Comparison of ENCODE assay signal across 13 cellular contexts in genomic region chr10:124138195-124138882, GRCh38. TPM values are rescaled to one million over a fixed set of nuclear protein-coding genes. Genes with fewer than 3 reads are reported as not detected.
DNase-seq lines count a peak whose midpoint lies in the region; ATAC-seq and TF ChIP-seq lines count a peak whose summit lies in the region.
"Had no signal": no experiment of that assay in that cellular context is flagged by ENCODE, and none has a peak within 500 bp of the region (broad histone marks: within the 10 kb centered on the region; RNA-seq: fewer than 3 reads in every experiment).

No MANE protein-coding gene starts in this region.

- CTCF ChIA-PET in naive thymus-derived CD4-positive, alpha-beta T cell (lab: Charles Lee) = no interaction called here

- 67 to 76% (median 73%) methylated on average over 3 of the region's 3 CpGs for WGBS in adrenal gland, 4 donors
- 73% methylated on average over 3 of the region's 3 CpGs for WGBS in suprapubic skin

- no peaks in the 10 kb centered on the region for H3K9me3 Mint-ChIP-seq in activated naive CD4-positive, alpha-beta T cell treated with anti-CD3 and anti-CD28 coated beads, Interleukin-2, amount 50 U/mL, for 72 hours
- no peaks in the 10 kb centered on the region for H3K9me3 Mint-ChIP-seq in activated CD4-positive, alpha-beta T cell treated with anti-CD3 and anti-CD28 coated beads, Interleukin-2, amount 10 ng/mL, durations not matched to agents 24 days and 14 days
- H3K9me3 Mint-ChIP-seq in naive thymus-derived CD4-positive, alpha-beta T cell = peaks cover 0 to 12% (median 0%) of the 10 kb centered on the region in 11 donors

- no peaks in the 10 kb centered on the region for H3K4me1 ChIP-seq in adrenal gland (replicated peaks in 1 of 2)
- no peaks in the 10 kb centered on the region for H3K4me1 ChIP-seq in suprapubic skin
- no peaks in the 10 kb centered on the region for H3K4me1 ChIP-seq in naive thymus-derived CD4-positive, alpha-beta T cell (ENCODE audit: control insufficient read depth in 2 of 2, insufficient read depth in 2 of 2, low read length in 2 of 2)

- H3K36me3 Mint-ChIP-seq in activated naive CD4-positive, alpha-beta T cell treated with anti-CD3 and anti-CD28 coated beads, Interleukin-2, amount 50 U/mL, for 72 hours = no peaks in the 10 kb centered on the region
- H3K36me3 Mint-ChIP-seq in activated CD4-positive, alpha-beta T cell treated with anti-CD3 and anti-CD28 coated beads, Interleukin-2, amount 10 ng/mL, durations not matched to agents 24 days and 14 days (ENCODE audit: low read depth) = no peaks in the 10 kb centered on the region
- no peaks in the 10 kb centered on the region for H3K36me3 Mint-ChIP-seq in naive thymus-derived CD4-positive, alpha-beta T cell

- no peak for TF ChIP-seq CTCF in adrenal gland (IDR thresholded peaks at IDR 0.05)
- TF ChIP-seq CTCF in fibroblast of mammary gland (conservative IDR thresholded peaks at IDR 0.05; ENCODE audit: control insufficient read depth, insufficient read depth, low read depth, low read length) = no peak
- no peak for TF ChIP-seq CTCF in suprapubic skin (IDR thresholded peaks at IDR 0.05)

- no peaks in the 10 kb centered on the region for H3K9me3 ChIP-seq in adrenal gland (replicated peaks in 1 of 3)
- no peaks in the 10 kb centered on the region for H3K9me3 ChIP-seq in suprapubic skin
- H3K9me3 ChIP-seq in naive thymus-derived CD4-positive, alpha-beta T cell (ENCODE audit: control insufficient read depth in 2 of 3, low read length in 3 of 3) = no peaks in the 10 kb centered on the region

- intact Hi-C loops in adrenal gland (cut with DNase I) = no loop called here
- intact Hi-C loops in activated CD4-positive, alpha-beta T cell treated with anti-CD3 and anti-CD28 coated beads, Interleukin-2, amount 10 ng/mL, durations not matched to agents 24 days and 14 days (cut with micrococcal nuclease) = no loop called here
- intact Hi-C loops in naive thymus-derived CD4-positive, alpha-beta T cell (cut with micrococcal nuclease) = no loop called here

- H3K4me3 ChIP-seq in adrenal gland (no peak overlapping the region), fibroblast of mammary gland (ENCODE audit: control insufficient read depth, low read depth, low read length) (no peak overlapping the region), suprapubic skin (no peak overlapping the region)
- H3K4me3 ChIP-seq in naive thymus-derived CD4-positive, alpha-beta T cell (ENCODE audit: low read length) = no peak overlapping the region
- H3K4me3 ChIP-seq: PC-9 had no signal

- no peak overlapping the region for H3K4me3 Mint-ChIP-seq in activated CD4-positive, alpha-beta T cell treated with anti-CD3 and anti-CD28 coated beads, Interleukin-2, amount 10 ng/mL, durations not matched to agents 24 days and 14 days
- H3K4me3 Mint-ChIP-seq in naive thymus-derived CD4-positive, alpha-beta T cell = no peak overlapping the region
- H3K4me3 Mint-ChIP-seq: activated CD4-positive, alpha-beta T cell treated with anti-CD3 and anti-CD28 coated beads for 36 hours; endodermal cell had no signal

- peaks cover 14% of the 10 kb centered on the region for H3K27me3 Mint-ChIP-seq in activated CD4-positive, alpha-beta T cell treated with anti-CD3 and anti-CD28 coated beads, Interleukin-2, amount 10 ng/mL, durations not matched to agents 24 days and 14 days
- H3K27me3 Mint-ChIP-seq in naive thymus-derived CD4-positive, alpha-beta T cell = peaks cover 3 to 20% (median 7%) of the 10 kb centered on the region in 5 donors

- H3K27ac ChIP-seq in adrenal gland (peak overlapping the region in 3 of 5 donors; percentile 22 to 71 (median 30)), suprapubic skin (no peak overlapping the region)
- H3K27ac ChIP-seq in naive thymus-derived CD4-positive, alpha-beta T cell (ENCODE audit: low read depth, low read length) = no peak overlapping the region
- H3K27ac ChIP-seq: PC-9 had no signal

- ATAC-seq in activated naive CD4-positive, alpha-beta T cell treated with anti-CD3 and anti-CD28 coated beads, Interleukin-2, amount 50 U/mL, for 72 hours = no peak
- no peak for ATAC-seq in naive thymus-derived CD4-positive, alpha-beta T cell
- ATAC-seq: activated CD4-positive, alpha-beta T cell treated with anti-CD3 and anti-CD28 coated beads for 36 hours had no signal

- peak; percentile 35 for TF ChIP-seq EP300 in suprapubic skin (IDR thresholded peaks at IDR 0.05)

- no peak overlapping the region for H3K27ac Mint-ChIP-seq in activated naive CD4-positive, alpha-beta T cell treated with anti-CD3 and anti-CD28 coated beads, Interleukin-2, amount 50 U/mL, for 72 hours
- no peak overlapping the region for H3K27ac Mint-ChIP-seq in activated CD4-positive, alpha-beta T cell treated with anti-CD3 and anti-CD28 coated beads, Interleukin-2, amount 10 ng/mL, durations not matched to agents 24 days and 14 days
- no peak overlapping the region for H3K27ac Mint-ChIP-seq in naive thymus-derived CD4-positive, alpha-beta T cell
- H3K27ac Mint-ChIP-seq: activated CD4-positive, alpha-beta T cell treated with anti-CD3 and anti-CD28 coated beads for 36 hours; endodermal cell had no signal

- TF ChIP-seq POLR2A in adrenal gland (IDR thresholded peaks at IDR 0.05) (no peak), suprapubic skin (IDR thresholded peaks at IDR 0.05) (no peak)

- DNase-seq in adrenal gland = peak in 6 of 7 donors; percentile 22 to 74 (median 44)
- DNase-seq in fibroblast of mammary gland (ENCODE audit: low read depth) = peak; percentile 77
- DNase-seq in mesenteric fat pad (ENCODE audit: low spot score) = peak; percentile 16
- peak in 1 of 2 donors; percentile 36 for DNase-seq in suprapubic skin (ENCODE audit: low spot score in 2 of 2)
- no peak for DNase-seq in activated naive CD4-positive, alpha-beta T cell treated with anti-CD3 and anti-CD28 coated beads, Interleukin-2, amount 50 U/mL, for 72 hours (ENCODE audit: low spot score in 2 of 2)
- no peak for DNase-seq in activated CD4-positive, alpha-beta T cell treated with anti-CD3 and anti-CD28 coated beads, Interleukin-2, amount 10 ng/mL, durations not matched to agents 24 days and 14 days
- DNase-seq in germinal center (ENCODE audit: low spot score) = no peak
- no peak for DNase-seq in naive thymus-derived CD4-positive, alpha-beta T cell
- DNase-seq: activated CD4-positive, alpha-beta T cell treated with anti-CD3 and anti-CD28 coated beads for 36 hours; activated T-cell treated with anti-CD3 and anti-CD28 coated beads, Interleukin-2, amount 50 U/mL, for 1 hour; endodermal cell; NCI-H446 treated with DMSO at 0.1 percent for 48 hours; PC-9 had no signal

- H3K4me1 Mint-ChIP-seq in activated CD4-positive, alpha-beta T cell treated with anti-CD3 and anti-CD28 coated beads, Interleukin-2, amount 10 ng/mL, durations not matched to agents 24 days and 14 days = no peaks in the 10 kb centered on the region
- no peaks in the 10 kb centered on the region for H3K4me1 Mint-ChIP-seq in naive thymus-derived CD4-positive, alpha-beta T cell
- H3K4me1 Mint-ChIP-seq: activated CD4-positive, alpha-beta T cell treated with anti-CD3 and anti-CD28 coated beads for 36 hours; endodermal cell had no signal

- H3K36me3 ChIP-seq in adrenal gland (replicated peaks in 1 of 2) = no peaks in the 10 kb centered on the region
- no peaks in the 10 kb centered on the region for H3K36me3 ChIP-seq in suprapubic skin
- no peaks in the 10 kb centered on the region for H3K36me3 ChIP-seq in naive thymus-derived CD4-positive, alpha-beta T cell (ENCODE audit: control insufficient read depth in 2 of 3, insufficient read depth in 3 of 3, low read length in 3 of 3)

- no peaks in the 10 kb centered on the region for H3K27me3 ChIP-seq in adrenal gland
- H3K27me3 ChIP-seq in suprapubic skin = no peaks in the 10 kb centered on the region
- no peaks in the 10 kb centered on the region for H3K27me3 ChIP-seq in naive thymus-derived CD4-positive, alpha-beta T cell (ENCODE audit: control insufficient read depth in 2 of 2, insufficient read depth in 2 of 2, low read length in 2 of 2)

- POLR2A ChIA-PET in naive thymus-derived CD4-positive, alpha-beta T cell (lab: Charles Lee) = no interaction called here

RNA-seq across cellular contexts. Expression of gene CHST15, which starts 44.9 kb away (rescaled TPM):
- total RNA-seq in adrenal gland (10 to 100 TPM; 24.0 to 54.5 (median 39.8) TPM), mesenteric fat pad (53.1 TPM), suprapubic skin (10 to 100 TPM; 20.6 to 59.1 (median 22.8) TPM)
- 10 to 100 TPM in 1 of 3 donors, 1 to 10 TPM in 2; 5.2 to 15.7 (median 8.1) TPM for polyA plus RNA-seq in adrenal gland
- 1 to 10 TPM in 1 of 2 donors, under 1 TPM in 1; 0.80 to 7.8 TPM for total RNA-seq in activated naive CD4-positive, alpha-beta T cell treated with anti-CD3 and anti-CD28 coated beads, Interleukin-2, amount 50 U/mL, for 72 hours
- total RNA-seq in activated CD4-positive, alpha-beta T cell treated with anti-CD3 and anti-CD28 coated beads, Interleukin-2, amount 10 ng/mL, durations not matched to agents 24 days and 14 days = 0.16 and 0.36 TPM in 2 replicates
- total RNA-seq in naive thymus-derived CD4-positive, alpha-beta T cell = 10 to 100 TPM in 1 of 5 experiments, 1 to 10 TPM in 3, under 1 TPM in 1; 0.41 to 43.3 (median 2.4) TPM
- polyA plus RNA-seq in naive thymus-derived CD4-positive, alpha-beta T cell = under 1 TPM; 0.27 to 0.32 TPM

Comparison
In these comparisons a context has a peak if more than half of its experiments do, and no peak if none do; other contexts are left out.
1. DNase-seq: peak in adrenal gland (6 of 7), fibroblast of mammary gland (single experiment) and mesenteric fat pad (single experiment); none in activated naive CD4-positive, alpha-beta T cell treated with anti-CD3 and anti-CD28 coated beads, Interleukin-2, amount 50 U/mL, for 72 hours (0 of 2), activated CD4-positive, alpha-beta T cell treated with anti-CD3 and anti-CD28 coated beads, Interleukin-2, amount 10 ng/mL, durations not matched to agents 24 days and 14 days (single experiment), germinal center (single experiment) and naive thymus-derived CD4-positive, alpha-beta T cell (0 of 9).
2. H3K27ac ChIP-seq: peak in adrenal gland (3 of 5); none in suprapubic skin (single experiment) and naive thymus-derived CD4-positive, alpha-beta T cell (single experiment).